Comparison of ENCODE assay signal across 7 cellular contexts in genomic region chr7:104156842-104157277, GRCh38. TPM values are rescaled to one million over a fixed set of nuclear protein-coding genes. Genes with fewer than 3 reads are reported as not detected.
A peak's percentile ranks its signal among the peaks of the same experiment; 100 is the strongest.
DNase-seq lines count a peak whose midpoint lies in the region; ATAC-seq and TF ChIP-seq lines count a peak whose summit lies in the region.

No MANE protein-coding gene starts in this region.

- H3K27ac Mint-ChIP-seq in WTC11: no peak overlapping the region

- H3K36me3 Mint-ChIP-seq in WTC11: peaks cover 11% of the 10 kb centered on the region

- no peaks in the 10 kb centered on the region for H3K27me3 Mint-ChIP-seq in WTC11 (ENCODE audit: low read depth)

- DNase-seq in NCI-H1417 treated with DMSO at 0.1 percent for 48 hours (lab: John Stamatoyannopoulos, UW) (peak; percentile 55), WTC11 (ENCODE audit: low spot score) (no peak), left lobe of liver (ENCODE audit: low spot score) (no peak), MG63 (no peak)
- no peak for DNase-seq in activated CD4-positive, CD25-positive, alpha-beta regulatory T cell (lab: John Stamatoyannopoulos, UW)

- POLR2A ChIA-PET in WTC11 (lab: Charles Lee): no interaction called here

- H3K4me3 Mint-ChIP-seq in WTC11: no peak overlapping the region

- H3K27me3 ChIP-seq in MG63: no peaks in the 10 kb centered on the region

- CTCF ChIA-PET in WTC11 (lab: Charles Lee): no interaction called here

- no peaks in the 10 kb centered on the region for H3K9me3 ChIP-seq in MG63

- H3K9me3 Mint-ChIP-seq in WTC11: no peaks in the 10 kb centered on the region

- no peak overlapping the region for H3K4me3 ChIP-seq in MG63

- TF ChIP-seq CTCF in GM12874 (IDR thresholded peaks at IDR 0.05; ENCODE audit: insufficient read depth, low read depth, low read length) (peak; percentile 40; the same call in 1 of the 2 replicates), WTC11 (IDR thresholded peaks at IDR 0.05) (0 out of 2 replicates have a peak, but pooled peaks have one; percentile 16)

- H3K36me3 ChIP-seq in MG63: peaks cover 8% of the 10 kb centered on the region

- no peak for ATAC-seq in WTC11
- peak; percentile 69 for ATAC-seq in left lobe of liver
- no peak for ATAC-seq in GM21423 (IDR thresholded peaks at IDR 0.05; ENCODE audit: unreplicated experiment)

- H3K4me1 Mint-ChIP-seq in WTC11: no peaks in the 10 kb centered on the region

TF ChIP-seq in WTC11, 78 proteins besides CTCF, POLR2A, EP300 and RAD21:
- TF ChIP-seq MAX (CRISPR knock-in tag; IDR thresholded peaks at IDR 0.05) (no peak), CREB1 (CRISPR knock-in tag; IDR thresholded peaks at IDR 0.05) (no peak), FOXJ3 (CRISPR knock-in tag; IDR thresholded peaks at IDR 0.05; ENCODE audit: borderline replicate concordance) (no peak), STAT6 (CRISPR knock-in tag; conservative IDR thresholded peaks at IDR 0.05; ENCODE audit: low read depth) (no peak)
- TF ChIP-seq, protein P1, sequence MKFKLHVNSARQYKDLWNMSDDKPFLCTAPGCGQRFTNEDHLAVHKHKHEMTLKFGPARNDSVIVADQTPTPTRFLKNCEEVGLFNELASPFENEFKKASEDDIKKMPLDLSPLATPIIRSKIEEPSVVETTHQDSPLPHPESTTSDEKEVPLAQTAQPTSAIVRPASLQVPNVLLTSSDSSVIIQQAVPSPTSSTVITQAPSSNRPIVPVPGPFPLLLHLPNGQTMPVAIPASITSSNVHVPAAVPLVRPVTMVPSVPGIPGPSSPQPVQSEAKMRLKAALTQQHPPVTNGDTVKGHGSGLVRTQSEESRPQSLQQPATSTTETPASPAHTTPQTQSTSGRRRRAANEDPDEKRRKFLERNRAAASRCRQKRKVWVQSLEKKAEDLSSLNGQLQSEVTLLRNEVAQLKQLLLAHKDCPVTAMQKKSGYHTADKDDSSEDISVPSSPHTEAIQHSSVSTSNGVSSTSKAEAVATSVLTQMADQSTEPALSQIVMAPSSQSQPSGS (CRISPR knock-in tag; IDR thresholded peaks at IDR 0.05; ENCODE audit: borderline replicate concordance, low read depth): no peak
- TF ChIP-seq, protein P2, sequence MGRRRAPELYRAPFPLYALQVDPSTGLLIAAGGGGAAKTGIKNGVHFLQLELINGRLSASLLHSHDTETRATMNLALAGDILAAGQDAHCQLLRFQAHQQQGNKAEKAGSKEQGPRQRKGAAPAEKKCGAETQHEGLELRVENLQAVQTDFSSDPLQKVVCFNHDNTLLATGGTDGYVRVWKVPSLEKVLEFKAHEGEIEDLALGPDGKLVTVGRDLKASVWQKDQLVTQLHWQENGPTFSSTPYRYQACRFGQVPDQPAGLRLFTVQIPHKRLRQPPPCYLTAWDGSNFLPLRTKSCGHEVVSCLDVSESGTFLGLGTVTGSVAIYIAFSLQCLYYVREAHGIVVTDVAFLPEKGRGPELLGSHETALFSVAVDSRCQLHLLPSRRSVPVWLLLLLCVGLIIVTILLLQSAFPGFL (CRISPR knock-in tag; IDR thresholded peaks at IDR 0.05; ENCODE audit: borderline replicate concordance): no peak

RNA-seq across cellular contexts. Expression of gene ORC5, which starts 51.0 kb away (rescaled TPM):
- total RNA-seq in WTC11 (2021) (21.0 to 23.3 TPM (median 22.2 TPM) in 3 replicates), left lobe of liver (13.9 TPM)
- total RNA-seq in MG63 (2014; rRNA removed; shearing (Covaris generic); ENCODE audit: low replicate concordance): 20.9 and 33.6 TPM in 2 replicates
